24 cellular contexts compared by ENCODE assay signal in the genomic region with DNA sequence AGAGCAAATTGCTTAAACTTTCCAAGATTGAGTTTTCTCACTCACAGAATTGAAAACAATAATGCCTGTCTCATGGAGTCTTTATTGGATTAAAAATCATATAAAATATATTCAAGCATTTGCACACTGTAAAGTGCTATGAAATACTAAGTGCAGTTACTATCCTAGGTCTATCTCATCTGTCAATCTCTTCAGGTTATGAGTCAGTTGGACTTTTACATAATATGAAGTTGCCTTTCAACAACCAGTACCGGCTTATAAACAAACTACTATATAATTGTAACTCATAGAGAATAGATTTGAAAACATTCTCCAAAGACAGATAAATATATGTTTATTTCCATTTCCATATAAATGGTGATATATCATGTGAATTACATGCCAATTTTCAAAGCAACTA. TPM values are rescaled to one million over a fixed set of nuclear protein-coding genes. Genes with fewer than 3 reads are reported as not detected.
DNase-seq lines count a peak whose midpoint lies in the region; ATAC-seq and TF ChIP-seq lines count a peak whose summit lies in the region.
"Had no signal": no experiment of that assay in that cellular context is flagged by ENCODE, and none has a peak within 500 bp of the region (broad histone marks: within the 10 kb centered on the region; RNA-seq: fewer than 3 reads in every experiment).

No MANE protein-coding gene starts in this region.

- H3K27me3 Mint-ChIP-seq in MCF 10A (ENCODE audit: insufficient read depth, unreplicated experiment) (no peaks in the 10 kb centered on the region), Calu3 (ENCODE audit: unreplicated experiment) (no peaks in the 10 kb centered on the region)
- H3K27me3 Mint-ChIP-seq: B cell; CD4-positive, alpha-beta T cell had no signal

- no peak for ATAC-seq in HG02571 (IDR thresholded peaks at IDR 0.05; ENCODE audit: unreplicated experiment)
- ATAC-seq: A549; CD8-positive, alpha-beta T cell; GM12878 had no signal

- H3K4me1 ChIP-seq in breast epithelium (peaks cover 0 to 5% of the 10 kb centered on the region in 2 donors), ascending aorta (peaks cover 0 to 17% of the 10 kb centered on the region in 2 donors), subcutaneous abdominal adipose tissue (ENCODE audit: control insufficient read depth in 5 of 5, insufficient read depth in 5 of 5, low read length in 5 of 5) (peaks cover 0 to 19% (median 12%) of the 10 kb centered on the region in 5 donors)
- H3K4me1 ChIP-seq: A549; BLaER1 treated with 17β-estradiol and CSF1 and Interleukin-3, amounts not matched to agents 10 nM and 100 nM had no signal

- H3K27me3 ChIP-seq in breast epithelium: no peaks in the 10 kb centered on the region
- H3K27me3 ChIP-seq in ascending aorta: no peaks in the 10 kb centered on the region
- H3K27me3 ChIP-seq in subcutaneous abdominal adipose tissue (ENCODE audit: control insufficient read depth in 5 of 5, insufficient read depth in 4 of 5, low read length in 5 of 5): no peaks in the 10 kb centered on the region
- H3K27me3 ChIP-seq: BLaER1 treated with 17β-estradiol and CSF1 and Interleukin-3, amounts not matched to agents 10 nM and 100 nM had no signal

- H3K36me3 ChIP-seq in breast epithelium (no peaks in the 10 kb centered on the region), ascending aorta (peaks cover 38 to 61% of the 10 kb centered on the region in 2 donors), subcutaneous abdominal adipose tissue (ENCODE audit: control insufficient read depth in 5 of 5, insufficient read depth in 5 of 5, low read length in 5 of 5) (peaks cover 31 to 69% (median 67%) of the 10 kb centered on the region in 5 donors)

- intact Hi-C loops in breast epithelium (cut with DNase I; ENCODE audit: low total_unique reads): no loop called here
- intact Hi-C loops in MCF 10A (cut with micrococcal nuclease): no loop called here
- intact Hi-C loops in ascending aorta (cut with DNase I): loop anchor here (2.0 kb wide), 1 partner anchor 27 kb away; no protein-coding TSS in a partner anchor
- intact Hi-C loops in Calu3 (cut with micrococcal nuclease; ENCODE audit: unreplicated experiment): no loop called here

- peaks cover 13% of the 10 kb centered on the region for H3K36me3 Mint-ChIP-seq in MCF 10A (ENCODE audit: insufficient read depth, unreplicated experiment)
- H3K36me3 Mint-ChIP-seq in Calu3 (ENCODE audit: insufficient read depth, unreplicated experiment): no peaks in the 10 kb centered on the region

- no peak overlapping the region for H3K27ac Mint-ChIP-seq in MCF 10A (ENCODE audit: low read depth, unreplicated experiment)
- H3K27ac Mint-ChIP-seq in Calu3 (ENCODE audit: unreplicated experiment): no peak overlapping the region
- H3K27ac Mint-ChIP-seq: B cell; CD4-positive, alpha-beta T cell; CD8-positive, alpha-beta T cell had no signal

- DNase-seq in breast epithelium (ENCODE audit: low spot score in 2 of 2): no peak
- DNase-seq in MCF 10A (ENCODE audit: unreplicated experiment): no peak
- DNase-seq in ascending aorta (ENCODE audit: low spot score in 2 of 2): no peak
- peak; percentile 15 for DNase-seq in epithelial cell of esophagus (ENCODE audit: low read depth)
- DNase-seq in Calu3: no peak
- DNase-seq in retina: no peak
- DNase-seq: AML-193; Caco-2; CD4-positive, alpha-beta T cell; CD8-positive, alpha-beta T cell; DMS 273 treated with DMSO at 0.1 percent for 48 hours; DMS153; DMS53; DMS79; DND-41; GDM1 had no signal

- H3K4me3 ChIP-seq in breast epithelium (no peak overlapping the region), ascending aorta (no peak overlapping the region), epithelial cell of esophagus (ENCODE audit: low read length) (no peak overlapping the region), subcutaneous abdominal adipose tissue (ENCODE audit: low read depth in 1 of 5, low read length in 5 of 5) (no peak overlapping the region)
- H3K4me3 ChIP-seq: A549; BLaER1 treated with 17β-estradiol and CSF1 and Interleukin-3, amounts not matched to agents 10 nM and 100 nM; GM12878 had no signal

- no peak overlapping the region for H3K9ac ChIP-seq in subcutaneous abdominal adipose tissue (ENCODE audit: low read length in 5 of 5)
- H3K9ac ChIP-seq: BLaER1 treated with 17β-estradiol and CSF1 and Interleukin-3, amounts not matched to agents 10 nM and 100 nM had no signal

- no peaks in the 10 kb centered on the region for H3K9me3 ChIP-seq in breast epithelium
- no peaks in the 10 kb centered on the region for H3K9me3 ChIP-seq in ascending aorta
- H3K9me3 ChIP-seq in subcutaneous abdominal adipose tissue (ENCODE audit: control insufficient read depth in 5 of 5, low read length in 5 of 5): no peaks in the 10 kb centered on the region
- H3K9me3 ChIP-seq: A549; BLaER1 treated with 17β-estradiol and CSF1 and Interleukin-3, amounts not matched to agents 10 nM and 100 nM; Caco-2 had no signal

- H3K27ac ChIP-seq in breast epithelium: peak overlapping the region; percentile 73 to 75
- peak overlapping the region; percentile 78 to 82 for H3K27ac ChIP-seq in ascending aorta
- H3K27ac ChIP-seq in subcutaneous abdominal adipose tissue (ENCODE audit: low read depth, low read length): peak overlapping the region; percentile 89
- H3K27ac ChIP-seq: 22Rv1; A549; BLaER1 treated with 17β-estradiol and CSF1 and Interleukin-3, amounts not matched to agents 10 nM and 100 nM; C4-2B had no signal

- H3K9me3 Mint-ChIP-seq in MCF 10A (ENCODE audit: unreplicated experiment): no peaks in the 10 kb centered on the region
- H3K9me3 Mint-ChIP-seq in Calu3 (ENCODE audit: low read depth, unreplicated experiment): no peaks in the 10 kb centered on the region
- H3K9me3 Mint-ChIP-seq: CD4-positive, alpha-beta T cell; CD8-positive, alpha-beta T cell had no signal

- POLR2A ChIA-PET in MCF 10A (lab: Yijun Ruan, JAX): no interaction called here

- TF ChIP-seq CTCF in breast epithelium (IDR thresholded peaks at IDR 0.05) (no peak), MCF 10A (IDR thresholded peaks at IDR 0.05; ENCODE audit: unreplicated experiment) (no peak), ascending aorta (IDR thresholded peaks at IDR 0.05) (no peak), epithelial cell of esophagus (IDR thresholded peaks at IDR 0.05; ENCODE audit: insufficient read depth, low read depth, low read length, missing control alignments) (no peak), Calu3 (IDR thresholded peaks at IDR 0.05; ENCODE audit: unreplicated experiment) (no peak)

- BruUV-seq in MCF 10A (replicated peaks; lab: Mats Ljungman, UMichigan): no TSS peak
- no TSS peak for BruUV-seq in Calu3 (replicated peaks; lab: Mats Ljungman, UMichigan)

- no peak for TF ChIP-seq POLR2A in breast epithelium (IDR thresholded peaks at IDR 0.05)

- H3K4me1 Mint-ChIP-seq in MCF 10A (ENCODE audit: insufficient read depth, unreplicated experiment) (peaks cover 6% of the 10 kb centered on the region), Calu3 (ENCODE audit: low read depth, unreplicated experiment) (no peaks in the 10 kb centered on the region)
- H3K4me1 Mint-ChIP-seq: B cell had no signal

- H3K4me3 Mint-ChIP-seq in MCF 10A (ENCODE audit: unreplicated experiment): no peak overlapping the region
- no peak overlapping the region for H3K4me3 Mint-ChIP-seq in Calu3 (ENCODE audit: low read depth, unreplicated experiment)
- H3K4me3 Mint-ChIP-seq: B cell; CD4-positive, alpha-beta T cell; CD8-positive, alpha-beta T cell had no signal

- CTCF ChIA-PET in MCF 10A (lab: Yijun Ruan, JAX) (interaction anchor here (1.0 kb wide), 1 partner anchor 19 kb away, joined by 3 read pairs; no protein-coding TSS in a partner anchor), Calu3 (lab: Charles Lee) (interaction anchor here (1.1 kb wide), 1 partner anchor 20 kb away, joined by 3 read pairs; a partner anchor contains a TSS)

RNA-seq across cellular contexts. Expression of a gene that starts 20.4 kb away (rescaled TPM):
- total RNA-seq in breast epithelium: 10 to 100 TPM; 19.3 to 25.9 (median 20.6) TPM
- 5.3 and 5.9 TPM in 2 replicates for total RNA-seq in MCF 10A (2022)
- 1.7 TPM for total RNA-seq in ascending aorta
- total RNA-seq in Calu3 (2022): 0.38 TPM in 1 of 2 replicates, not detected in the other

RNA-seq across cellular contexts. Expression of a gene that starts 46.1 kb away (rescaled TPM):
- total RNA-seq in breast epithelium (10 to 100 TPM; 15.1 to 27.7 (median 16.6) TPM), MCF 10A (2022) (4.4 and 5.3 TPM in 2 replicates), ascending aorta (8.4 TPM), Calu3 (2022) (4.1 and 4.7 TPM in 2 replicates)

RNA-seq across cellular contexts. Expression of a gene that starts 49.7 kb away (rescaled TPM):
- total RNA-seq in breast epithelium: 10 to 100 TPM; 58.9 to 88.5 (median 68.5) TPM
- total RNA-seq in MCF 10A (2022): 54.4 and 63.6 TPM in 2 replicates
- total RNA-seq in ascending aorta: 34.1 TPM
- 91.2 and 94.5 TPM in 2 replicates for total RNA-seq in Calu3 (2022)
